Comparison of ENCODE assay signal across 16 cellular contexts in the genomic region with DNA sequence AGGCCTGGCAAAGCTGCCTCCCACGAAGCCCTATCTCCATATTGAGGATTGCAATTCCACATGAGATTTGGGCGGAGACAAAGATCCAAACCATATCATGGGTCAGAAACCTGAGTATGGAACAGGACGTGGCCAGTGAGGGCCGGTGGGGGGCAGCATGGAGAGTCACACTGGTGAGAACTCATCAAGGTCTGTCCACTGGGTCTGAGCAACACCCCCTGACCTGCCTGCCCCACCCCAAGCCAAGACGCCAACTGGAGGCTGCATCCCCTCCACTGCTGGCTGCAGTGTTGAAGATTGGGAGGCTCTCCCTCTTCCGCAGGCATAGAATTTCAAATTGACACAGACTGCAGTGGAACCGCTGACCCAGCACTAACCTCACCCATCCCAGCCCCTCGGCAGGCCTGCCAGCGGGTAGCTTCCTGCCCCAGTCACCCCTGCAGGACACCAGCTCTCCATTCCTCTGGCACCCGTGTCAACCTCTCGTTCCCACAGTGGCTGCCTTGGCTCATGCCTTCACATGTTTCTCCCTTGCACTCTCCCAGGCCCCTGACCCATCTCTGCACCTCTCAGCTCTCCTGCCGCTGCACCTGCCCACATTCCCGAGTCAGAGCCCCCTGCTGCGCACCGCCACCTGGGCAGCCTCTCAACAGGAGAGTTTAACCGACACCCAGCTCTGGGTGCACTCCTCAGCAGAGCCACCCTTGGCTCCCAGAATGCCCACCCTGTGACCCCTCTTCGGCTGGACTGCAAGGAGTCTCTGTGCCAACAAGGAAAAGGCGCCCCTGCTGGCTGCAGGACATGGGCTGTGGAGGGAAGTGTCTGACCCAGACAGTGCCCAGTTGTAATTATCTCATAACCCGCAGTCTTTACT. TPM values are rescaled to one million over a fixed set of nuclear protein-coding genes. Genes with fewer than 3 reads are reported as not detected.
DNase-seq lines count a peak whose midpoint lies in the region; ATAC-seq and TF ChIP-seq lines count a peak whose summit lies in the region.
"Had no signal": no experiment of that assay in that cellular context is flagged by ENCODE, and none has a peak within 500 bp of the region (broad histone marks: within the 10 kb centered on the region; RNA-seq: fewer than 3 reads in every experiment).

No MANE protein-coding gene starts in this region.

- no peak for TF ChIP-seq EP300 in stomach (IDR thresholded peaks at IDR 0.05)

- TF ChIP-seq CTCF in lower leg skin (IDR thresholded peaks at IDR 0.05) = no peak
- no peak for TF ChIP-seq CTCF in stomach (IDR thresholded peaks at IDR 0.05)
- no peak for TF ChIP-seq CTCF in progenitor cell of endocrine pancreas (IDR thresholded peaks at IDR 0.05; ENCODE audit: unreplicated experiment)

- no peak overlapping the region for H3K27ac ChIP-seq in stomach

- POLR2A ChIA-PET in T-cell (lab: Charles Lee) = no interaction called here

- no peak for ATAC-seq in T-cell (replicated peaks in 1 of 4)
- no peak for ATAC-seq in GM21390 (IDR thresholded peaks at IDR 0.05; ENCODE audit: unreplicated experiment)
- ATAC-seq: GM12878; stimulated activated naive CD8-positive, alpha-beta T cell treated with anti-CD3 and anti-CD28 coated beads, Interleukin-15, Interleukin-2, amounts not matched to agents 100 U/mL and 50 U/mL, for 24 hours had no signal

- DNase-seq in activated CD8-positive, alpha-beta memory T cell treated with anti-CD3 and anti-CD28 coated beads, Interleukin-2, amount 50 U/mL, for 48 hours = peak; percentile 40
- DNase-seq in activated CD8-positive, alpha-beta memory T cell treated with anti-CD3 and anti-CD28 coated beads, Interleukin-2, amount 50 U/mL, for 4 hours = no peak
- peak in 1 of 34 experiments; percentile 4 for DNase-seq in T-cell
- peak; percentile 9 to 81 for DNase-seq in lower leg skin (ENCODE audit: low spot score in 2 of 2)
- DNase-seq in stomach = peak; percentile 22
- DNase-seq in progenitor cell of endocrine pancreas (ENCODE audit: low spot score, unreplicated experiment) = no peak
- DNase-seq in GF-D8 (lab: John Stamatoyannopoulos, UW) = no peak
- DNase-seq: activated CD4-positive, alpha-beta T cell treated with anti-CD3 and anti-CD28 coated beads for 48 hours; hypothalamus; NCI-H1694; NCI-H446 treated with DMSO at 0.1 percent for 48 hours; SIG-M5; stimulated activated naive CD8-positive, alpha-beta T cell treated with anti-CD3 and anti-CD28 coated beads, Interleukin-15, Interleukin-2, amounts not matched to agents 100 U/mL and 50 U/mL, for 24 hours; T1000 had no signal

- TF ChIP-seq POLR2A in lower leg skin (IDR thresholded peaks at IDR 0.05) (no peak), stomach (IDR thresholded peaks at IDR 0.05) (no peak)

- H3K27me3 Mint-ChIP-seq in T-cell = no peaks in the 10 kb centered on the region
- H3K27me3 Mint-ChIP-seq in progenitor cell of endocrine pancreas = peaks cover 7% of the 10 kb centered on the region

- intact Hi-C loops in lower leg skin (cut with DNase I; ENCODE audit: low total_unique reads) (no loop called here), stomach (cut with DNase I; ENCODE audit: low total_unique reads) (no loop called here)

- H3K4me3 Mint-ChIP-seq in T-cell (no peak overlapping the region), progenitor cell of endocrine pancreas (ENCODE audit: low read depth) (no peak overlapping the region)

- H3K27me3 ChIP-seq in stomach = no peaks in the 10 kb centered on the region

- H3K4me1 ChIP-seq in stomach = no peaks in the 10 kb centered on the region

- H3K4me3 ChIP-seq in lower leg skin (ENCODE audit: low read depth, poor library complexity, severe bottlenecking) = no peak overlapping the region
- no peak overlapping the region for H3K4me3 ChIP-seq in stomach
- H3K4me3 ChIP-seq: GM12878 had no signal

- H3K36me3 ChIP-seq in stomach = no peaks in the 10 kb centered on the region

- no peaks in the 10 kb centered on the region for H3K36me3 Mint-ChIP-seq in T-cell
- H3K36me3 Mint-ChIP-seq in progenitor cell of endocrine pancreas (ENCODE audit: insufficient read depth) = no peaks in the 10 kb centered on the region

- peaks cover 38 to 58% (median 41%) of the 10 kb centered on the region in 3 donors for H3K4me1 Mint-ChIP-seq in T-cell
- no peaks in the 10 kb centered on the region for H3K4me1 Mint-ChIP-seq in progenitor cell of endocrine pancreas (ENCODE audit: low read depth)

- peaks cover 0 to 3% (median 0%) of the 10 kb centered on the region in 3 donors for H3K9me3 Mint-ChIP-seq in T-cell
- peaks cover 3% of the 10 kb centered on the region for H3K9me3 Mint-ChIP-seq in progenitor cell of endocrine pancreas (ENCODE audit: low read depth)

- peaks cover 0 to 12% (median 1%) of the 10 kb centered on the region in 4 donors for H3K9me3 ChIP-seq in stomach

- CTCF ChIA-PET in T-cell (lab: Charles Lee) = no interaction called here

- H3K27ac Mint-ChIP-seq in T-cell (peak overlapping the region; percentile 22 to 71), progenitor cell of endocrine pancreas (no peak overlapping the region)

- WGBS in lower leg skin, 2 donors = 89 to 91% methylated on average over 19 of the region's 19 CpGs
- WGBS in stomach, 5 donors = 84 to 88% (median 85%) methylated on average over 17 to 19 of the region's 19 CpGs

RNA-seq across cellular contexts. Expression of a gene that starts 45.2 kb away (rescaled TPM):
- total RNA-seq in T-cell (100 to 1,000 TPM; 435 to 627 (median 489) TPM), lower leg skin (10 to 100 TPM; 74.6 to 89.9 (median 80.3) TPM), stomach (100 to 1,000 TPM in 2 of 5 donors, 10 to 100 TPM in 3; 19.7 to 175 (median 98.0) TPM), progenitor cell of endocrine pancreas (106 and 120 TPM in 2 replicates)
- polyA plus RNA-seq in stomach = 10 to 100 TPM; 56.6 to 85.2 (median 80.4) TPM

Comparison
In these comparisons a context has a peak if more than half of its experiments do, and no peak if none do; other contexts are left out.
1. DNase-seq: peak in activated CD8-positive, alpha-beta memory T cell treated with anti-CD3 and anti-CD28 coated beads, Interleukin-2, amount 50 U/mL, for 48 hours (single experiment), lower leg skin (2 of 2) and stomach (single experiment); none in activated CD8-positive, alpha-beta memory T cell treated with anti-CD3 and anti-CD28 coated beads, Interleukin-2, amount 50 U/mL, for 4 hours (single experiment), progenitor cell of endocrine pancreas (single experiment) and GF-D8 (single experiment).